In the genomic region with DNA sequence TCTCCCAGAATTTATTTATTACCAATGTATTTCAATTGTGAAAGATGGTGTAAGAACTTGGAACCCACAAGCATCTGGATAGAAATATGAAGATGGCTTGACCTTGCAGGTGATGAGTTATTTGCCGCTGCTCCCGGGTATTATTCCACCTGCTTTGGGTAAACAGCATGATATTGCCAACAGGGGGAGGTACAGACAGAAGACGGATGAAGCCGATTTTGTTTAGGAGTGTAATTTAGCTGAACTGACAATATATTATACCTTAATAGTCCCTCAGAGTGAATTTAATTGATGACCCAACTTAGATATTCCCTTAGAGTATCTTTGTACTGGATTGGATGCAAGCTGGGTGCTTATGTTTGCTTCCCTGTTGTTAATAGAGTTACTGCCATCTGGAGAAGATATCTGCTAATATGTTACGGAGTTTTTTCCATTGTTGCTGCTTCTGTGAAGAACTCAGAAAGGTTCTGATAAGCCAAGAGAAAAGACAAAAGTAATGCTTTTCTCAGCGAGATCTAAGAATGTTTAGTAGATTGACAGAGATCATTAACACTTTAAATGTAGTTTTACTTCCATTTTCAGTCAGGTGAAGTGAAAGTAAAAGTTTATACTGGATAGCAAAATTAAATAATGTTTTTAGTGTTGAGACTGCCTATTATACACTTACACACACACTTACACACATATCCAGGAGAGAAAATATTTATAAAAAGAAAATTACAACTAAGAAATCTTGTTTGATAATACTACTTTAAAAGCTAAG, we compare ENCODE assay signal across 8 cellular contexts.
DNase-seq lines count a peak whose midpoint lies in the region; ATAC-seq lines count a peak whose summit lies in the region.

No MANE protein-coding gene starts in this region.

- DNase-seq in NCI-H82 treated with DMSO at 0.1 percent for 48 hours (lab: John Stamatoyannopoulos, UW; ENCODE audit: unreplicated experiment) (peak; percentile 32), fibroblast of peridontal ligament (ENCODE audit: extremely low read depth) (peak; percentile 29), NCI-H2107 treated with DMSO at 0.1 percent for 48 hours (lab: John Stamatoyannopoulos, UW; ENCODE audit: unreplicated experiment) (no peak), AG08395 (ENCODE audit: low spot score) (no peak), activated gamma-delta T cell (lab: John Stamatoyannopoulos, UW) (no peak), NCI-H2171 (lab: John Stamatoyannopoulos, UW) (no peak)

- ATAC-seq in GM18520 (IDR thresholded peaks at IDR 0.05; ENCODE audit: unreplicated experiment): peak; percentile 42
- ATAC-seq in HG02885 (IDR thresholded peaks at IDR 0.05; ENCODE audit: poor library complexity, unreplicated experiment): peak; percentile 55

Comparison
In these comparisons a context has a peak if more than half of its experiments do, and no peak if none do; other contexts are left out.
1. DNase-seq: peak in NCI-H82 treated with DMSO at 0.1 percent for 48 hours (single experiment) and fibroblast of peridontal ligament (single experiment); none in NCI-H2107 treated with DMSO at 0.1 percent for 48 hours (single experiment), AG08395 (single experiment), activated gamma-delta T cell (single experiment) and NCI-H2171 (single experiment).